10 cellular contexts compared by ENCODE assay signal in genomic region chr3:150583028-150583427, GRCh38. TPM values are rescaled to one million over a fixed set of nuclear protein-coding genes. Genes with fewer than 3 reads are reported as not detected.
A peak's percentile ranks its signal among the peaks of the same experiment; 100 is the strongest.
DNase-seq lines count a peak whose midpoint lies in the region; ATAC-seq and TF ChIP-seq lines count a peak whose summit lies in the region.
"Had no signal": no experiment of that assay in that cellular context is flagged by ENCODE, and none has a peak within 500 bp of the region (broad histone marks: within the 10 kb centered on the region; RNA-seq: fewer than 3 reads in every experiment).

No MANE protein-coding gene starts in this region.

- H3K4me1 Mint-ChIP-seq in T-helper 17 cell: peaks cover 4% of the 10 kb centered on the region
- no peaks in the 10 kb centered on the region for H3K4me1 Mint-ChIP-seq in MCF 10A (ENCODE audit: insufficient read depth, unreplicated experiment)
- H3K4me1 Mint-ChIP-seq in HFFc6 (ENCODE audit: low read depth): no peaks in the 10 kb centered on the region
- H3K4me1 Mint-ChIP-seq in natural killer cell: no peaks in the 10 kb centered on the region

- H3K9me3 Mint-ChIP-seq in MCF 10A (ENCODE audit: unreplicated experiment) (no peaks in the 10 kb centered on the region), HFFc6 (no peaks in the 10 kb centered on the region), natural killer cell (no peaks in the 10 kb centered on the region)

- peak; percentile 77 for ATAC-seq in GM18511 (IDR thresholded peaks at IDR 0.05; ENCODE audit: unreplicated experiment)
- ATAC-seq in GM19438 (IDR thresholded peaks at IDR 0.05; ENCODE audit: low read depth, unreplicated experiment): peak; percentile 50
- peak; percentile 67 for ATAC-seq in HG02973 (IDR thresholded peaks at IDR 0.05; ENCODE audit: unreplicated experiment)
- ATAC-seq in T-helper 17 cell: no peak
- ATAC-seq in natural killer cell: no peak

- H3K27me3 Mint-ChIP-seq in T-helper 17 cell: no peaks in the 10 kb centered on the region
- H3K27me3 Mint-ChIP-seq in MCF 10A (ENCODE audit: insufficient read depth, unreplicated experiment): no peaks in the 10 kb centered on the region
- no peaks in the 10 kb centered on the region for H3K27me3 Mint-ChIP-seq in HFFc6 (ENCODE audit: insufficient read depth)
- H3K27me3 Mint-ChIP-seq in natural killer cell (ENCODE audit: low read depth in 2 of 2): no peaks in the 10 kb centered on the region

- H3K36me3 Mint-ChIP-seq in T-helper 17 cell (ENCODE audit: low read depth) (peaks cover 3% of the 10 kb centered on the region), MCF 10A (ENCODE audit: insufficient read depth, unreplicated experiment) (peaks cover 73% of the 10 kb centered on the region), HFFc6 (ENCODE audit: low read depth) (no peaks in the 10 kb centered on the region; the same call in 1 of the 2 replicates), natural killer cell (peaks cover 11% of the 10 kb centered on the region)

- BruUV-seq in MCF 10A (replicated peaks; lab: Mats Ljungman, UMichigan): no TSS peak

- no peak for DNase-seq in T-helper 17 cell
- no peak for DNase-seq in MCF 10A (ENCODE audit: unreplicated experiment)
- no peak for DNase-seq in head of caudate nucleus
- DNase-seq in HFFc6: no peak
- no peak for DNase-seq in natural killer cell
- DNase-seq: NCI-H2227 treated with DMSO at 0.1 percent for 48 hours, thyroid gland had no signal

- intact Hi-C loops in MCF 10A (cut with micrococcal nuclease): no loop called here
- intact Hi-C loops in head of caudate nucleus (cut with DNase I): no loop called here
- intact Hi-C loops in natural killer cell (cut with micrococcal nuclease): no loop called here

- H3K9me3 ChIP-seq in T-helper 17 cell (ENCODE audit: control insufficient read depth, low read length, poor library complexity, severe bottlenecking): no peaks in the 10 kb centered on the region
- H3K9me3 ChIP-seq: thyroid gland had no signal

- H3K4me3 Mint-ChIP-seq in T-helper 17 cell (no peak overlapping the region), MCF 10A (ENCODE audit: unreplicated experiment) (no peak overlapping the region), HFFc6 (no peak overlapping the region), natural killer cell (no peak overlapping the region)

- POLR2A ChIA-PET in MCF 10A (lab: Yijun Ruan, JAX): interaction anchor here (1.0 kb wide), 1 partner anchor 12 kb away, joined by 3 read pairs; no protein-coding TSS in a partner anchor

- H3K27ac Mint-ChIP-seq in T-helper 17 cell: peak overlapping the region; percentile 32
- no peak overlapping the region for H3K27ac Mint-ChIP-seq in MCF 10A (ENCODE audit: low read depth, unreplicated experiment)
- no peak overlapping the region for H3K27ac Mint-ChIP-seq in HFFc6
- H3K27ac Mint-ChIP-seq in natural killer cell: no peak overlapping the region

- no peak for TF ChIP-seq CTCF in MCF 10A (IDR thresholded peaks at IDR 0.05; ENCODE audit: unreplicated experiment)
- TF ChIP-seq CTCF in HFFc6 (IDR thresholded peaks at IDR 0.05): no peak
- no peak for TF ChIP-seq CTCF in natural killer cell (IDR thresholded peaks at IDR 0.05)

- CTCF ChIA-PET in MCF 10A (lab: Yijun Ruan, JAX): no interaction called here

RNA-seq across cellular contexts. Expression of gene SELENOT, which starts 20.1 kb away (rescaled TPM):
- total RNA-seq in T-helper 17 cell: 100 to 1,000 TPM in 1 of 2 donors, 10 to 100 TPM in 1; 85.2 to 104 TPM
- 71.1 and 80.7 TPM in 2 replicates for total RNA-seq in MCF 10A (2022)
- total RNA-seq in HFFc6 (2021; fragmentation: NEBNext Ultra II Directional; extraction: Animal tissue kit (Norgen Biotek cat#: 25700)): 100 to 1,000 TPM; 144 to 189 (median 180) TPM
- total RNA-seq in natural killer cell: 100 to 1,000 TPM; 121 to 142 (median 133) TPM

RNA-seq across cellular contexts. Expression of gene EIF2A, which starts 36.4 kb away (rescaled TPM):
- total RNA-seq in T-helper 17 cell (100 to 1,000 TPM; 132 to 144 TPM), MCF 10A (2022) (112 and 117 TPM in 2 replicates), natural killer cell (100 to 1,000 TPM; 102 to 124 (median 108) TPM)
- 10 to 100 TPM; 69.6 to 85.9 (median 75.0) TPM for total RNA-seq in HFFc6 (2021; fragmentation: NEBNext Ultra II Directional; extraction: Animal tissue kit (Norgen Biotek cat#: 25700))

RNA-seq across cellular contexts. Expression of gene SERP1, which starts 36.7 kb away (rescaled TPM):
- 100 to 1,000 TPM; 106 to 119 TPM for total RNA-seq in T-helper 17 cell
- total RNA-seq in MCF 10A (2022): 227 and 308 TPM in 2 replicates
- 100 to 1,000 TPM; 108 to 122 (median 112) TPM for total RNA-seq in HFFc6 (2021; fragmentation: NEBNext Ultra II Directional; extraction: Animal tissue kit (Norgen Biotek cat#: 25700))
- 100 to 1,000 TPM in 1 of 3 donors, 10 to 100 TPM in 2; 91.1 to 106 (median 94.9) TPM for total RNA-seq in natural killer cell

Comparison
In these comparisons a context has a peak if more than half of its experiments do, and no peak if none do; other contexts are left out.
1. ATAC-seq: peak in GM18511 (single experiment), GM19438 (single experiment) and HG02973 (single experiment); none in T-helper 17 cell (single experiment) and natural killer cell (0 of 3).